25 cellular contexts compared by ENCODE assay signal in genomic region chr11:119179342-119179741, GRCh38. TPM values are rescaled to one million over a fixed set of nuclear protein-coding genes. Genes with fewer than 3 reads are reported as not detected.
DNase-seq lines count a peak whose midpoint lies in the region; ATAC-seq, FAIRE-seq and TF ChIP-seq lines count a peak whose summit lies in the region.
"Had no signal": no experiment of that assay in that cellular context is flagged by ENCODE, and none has a peak within 500 bp of the region (broad histone marks: within the 10 kb centered on the region; RNA-seq: fewer than 3 reads in every experiment).

No MANE protein-coding gene starts in this region.

- no peak for ATAC-seq in activated naive CD8-positive, alpha-beta T cell treated with anti-CD3 and anti-CD28 coated beads, Interleukin-2, amount 10 ng/mL, durations not matched to agents 7 days and 5 days (ENCODE audit: low read depth)
- no peak for ATAC-seq in GM19452 (IDR thresholded peaks at IDR 0.05; ENCODE audit: unreplicated experiment)
- ATAC-seq: GM12878, GM23338, HCT116 had no signal

- H3K4me2 ChIP-seq in astrocyte (ENCODE audit: low read length) = no peak overlapping the region
- H3K4me2 ChIP-seq: GM23338 had no signal

- H3K27me3 ChIP-seq in astrocyte (ENCODE audit: insufficient read depth, low read length) = no peaks in the 10 kb centered on the region
- H3K27me3 ChIP-seq: BLaER1 had no signal

- H3K4me3 Mint-ChIP-seq in activated naive CD8-positive, alpha-beta T cell treated with anti-CD3 and anti-CD28 coated beads, Interleukin-2, amount 10 ng/mL, durations not matched to agents 7 days and 5 days = no peak overlapping the region
- no peak overlapping the region for H3K4me3 Mint-ChIP-seq in activated naive CD8-positive, alpha-beta T cell treated with anti-CD3 and anti-CD28 coated beads for 36 hours
- H3K4me3 Mint-ChIP-seq in astrocyte (ENCODE audit: unreplicated experiment) (no peak overlapping the region), endothelial cell (ENCODE audit: unreplicated experiment) (peak overlapping the region; percentile 42)
- H3K4me3 Mint-ChIP-seq: B cell; CD4-positive, alpha-beta T cell; CD8-positive, alpha-beta memory T cell; GM23338; H9; HFFc6 had no signal

- POLR2A ChIA-PET in activated naive CD8-positive, alpha-beta T cell treated with anti-CD3 and anti-CD28 coated beads, Interleukin-2, amount 10 ng/mL, durations not matched to agents 7 days and 5 days (lab: Charles Lee) = interaction anchor here (0.5 to 3.0 kb wide), 2 partner anchors 10 to 50 kb away, joined by 3 to 14 read pairs; partner anchors contain the start of gene NLRX1

- peaks cover 4% of the 10 kb centered on the region for H3K4me1 ChIP-seq in astrocyte (ENCODE audit: insufficient read depth, low read length)

- DNase-seq in activated naive CD8-positive, alpha-beta T cell treated with anti-CD3 and anti-CD28 coated beads, Interleukin-2, amount 10 ng/mL, durations not matched to agents 7 days and 5 days = no peak
- no peak for DNase-seq in activated naive CD8-positive, alpha-beta T cell treated with anti-CD3 and anti-CD28 coated beads for 36 hours
- no peak for DNase-seq in astrocyte (ENCODE audit: low read depth)
- DNase-seq in endothelial cell (ENCODE audit: low spot score) = no peak
- no peak for DNase-seq in AML-193 (lab: John Stamatoyannopoulos, UW)
- no peak for DNase-seq in NCI-H1694 treated with DMSO at 0.1 percent for 48 hours (lab: John Stamatoyannopoulos, UW)
- DNase-seq: CD4-positive, alpha-beta T cell; CD8-positive, alpha-beta memory T cell; DMS 273 treated with DMSO at 0.1 percent for 48 hours; EL; GDM1; H9; HFFc6 had no signal

- no peak overlapping the region for H3K27ac ChIP-seq in astrocyte (ENCODE audit: low read depth, low read length)
- H3K27ac ChIP-seq: C4-2B had no signal

- H3K9me3 ChIP-seq in astrocyte (ENCODE audit: insufficient read depth, low read depth, low read length) = no peaks in the 10 kb centered on the region
- H3K9me3 ChIP-seq: BLaER1 had no signal

- no peaks in the 10 kb centered on the region for H3K36me3 ChIP-seq in astrocyte (ENCODE audit: insufficient read depth, low read length)

- H4K20me1 ChIP-seq in astrocyte (ENCODE audit: insufficient read depth, low read length) = no peaks in the 10 kb centered on the region
- H4K20me1 ChIP-seq: BLaER1 had no signal

- FAIRE-seq in astrocyte (lab: Jason Lieb, UNC) = no peak
- FAIRE-seq: D721Med, GM12878, GM19239 had no signal

- no peaks in the 10 kb centered on the region for H3K27me3 Mint-ChIP-seq in activated naive CD8-positive, alpha-beta T cell treated with anti-CD3 and anti-CD28 coated beads, Interleukin-2, amount 10 ng/mL, durations not matched to agents 7 days and 5 days
- no peaks in the 10 kb centered on the region for H3K27me3 Mint-ChIP-seq in activated naive CD8-positive, alpha-beta T cell treated with anti-CD3 and anti-CD28 coated beads for 36 hours
- no peaks in the 10 kb centered on the region for H3K27me3 Mint-ChIP-seq in astrocyte (ENCODE audit: low read depth, unreplicated experiment)
- peaks cover 6% of the 10 kb centered on the region for H3K27me3 Mint-ChIP-seq in endothelial cell (ENCODE audit: unreplicated experiment)
- H3K27me3 Mint-ChIP-seq: B cell; CD4-positive, alpha-beta T cell had no signal

- H3K27ac Mint-ChIP-seq in activated naive CD8-positive, alpha-beta T cell treated with anti-CD3 and anti-CD28 coated beads, Interleukin-2, amount 10 ng/mL, durations not matched to agents 7 days and 5 days = peak overlapping the region; percentile 63
- no peak overlapping the region for H3K27ac Mint-ChIP-seq in activated naive CD8-positive, alpha-beta T cell treated with anti-CD3 and anti-CD28 coated beads for 36 hours
- H3K27ac Mint-ChIP-seq in astrocyte (ENCODE audit: unreplicated experiment) = peak overlapping the region; percentile 10
- H3K27ac Mint-ChIP-seq in endothelial cell (ENCODE audit: unreplicated experiment) = no peak overlapping the region
- H3K27ac Mint-ChIP-seq: B cell; CD4-positive, alpha-beta T cell; CD8-positive, alpha-beta memory T cell; GM23338; HFFc6 had no signal

- no peak overlapping the region for H2AFZ ChIP-seq in astrocyte (ENCODE audit: low read depth, low read length)
- H2AFZ ChIP-seq: GM23338 had no signal

- no peaks in the 10 kb centered on the region for H3K9me3 Mint-ChIP-seq in activated naive CD8-positive, alpha-beta T cell treated with anti-CD3 and anti-CD28 coated beads, Interleukin-2, amount 10 ng/mL, durations not matched to agents 7 days and 5 days
- no peaks in the 10 kb centered on the region for H3K9me3 Mint-ChIP-seq in activated naive CD8-positive, alpha-beta T cell treated with anti-CD3 and anti-CD28 coated beads for 36 hours
- H3K9me3 Mint-ChIP-seq in astrocyte (ENCODE audit: unreplicated experiment) (peaks cover 2% of the 10 kb centered on the region), endothelial cell (ENCODE audit: unreplicated experiment) (no peaks in the 10 kb centered on the region)
- H3K9me3 Mint-ChIP-seq: CD4-positive, alpha-beta T cell; CD8-positive, alpha-beta memory T cell; GM23338; H9; HFFc6 had no signal

- no peaks in the 10 kb centered on the region for H3K79me2 ChIP-seq in astrocyte (ENCODE audit: insufficient read depth, low read length)

- no peak overlapping the region for H3K9ac ChIP-seq in astrocyte (ENCODE audit: low read length)
- H3K9ac ChIP-seq: BLaER1 had no signal

- peaks cover 11% of the 10 kb centered on the region for H3K36me3 Mint-ChIP-seq in activated naive CD8-positive, alpha-beta T cell treated with anti-CD3 and anti-CD28 coated beads, Interleukin-2, amount 10 ng/mL, durations not matched to agents 7 days and 5 days
- peaks cover 8% of the 10 kb centered on the region for H3K36me3 Mint-ChIP-seq in activated naive CD8-positive, alpha-beta T cell treated with anti-CD3 and anti-CD28 coated beads for 36 hours
- peaks cover 9% of the 10 kb centered on the region for H3K36me3 Mint-ChIP-seq in astrocyte (ENCODE audit: low read depth, unreplicated experiment)
- peaks cover 6% of the 10 kb centered on the region for H3K36me3 Mint-ChIP-seq in endothelial cell (ENCODE audit: low read depth, unreplicated experiment)

- H3K4me3 ChIP-seq in astrocyte (ENCODE audit: insufficient read depth, low read depth, low read length) = no peak overlapping the region
- H3K4me3 ChIP-seq: BLaER1, GM12878, GM23338 had no signal

- TF ChIP-seq CTCF in astrocyte (IDR thresholded peaks at IDR 0.05; ENCODE audit: insufficient read depth, low read depth, low read length) (no peak), endothelial cell (IDR thresholded peaks at IDR 0.05; ENCODE audit: unreplicated experiment) (no peak)

- peaks cover 7% of the 10 kb centered on the region for H3K4me1 Mint-ChIP-seq in activated naive CD8-positive, alpha-beta T cell treated with anti-CD3 and anti-CD28 coated beads, Interleukin-2, amount 10 ng/mL, durations not matched to agents 7 days and 5 days
- peaks cover 13% of the 10 kb centered on the region for H3K4me1 Mint-ChIP-seq in activated naive CD8-positive, alpha-beta T cell treated with anti-CD3 and anti-CD28 coated beads for 36 hours
- H3K4me1 Mint-ChIP-seq in astrocyte (ENCODE audit: low read depth, unreplicated experiment) = peaks cover 10% of the 10 kb centered on the region
- peaks cover 27% of the 10 kb centered on the region for H3K4me1 Mint-ChIP-seq in endothelial cell (ENCODE audit: unreplicated experiment)
- H3K4me1 Mint-ChIP-seq: GM23338 had no signal

RNA-seq across cellular contexts. Expression of gene NHERF4, which starts 5.9 kb away (rescaled TPM):
- total RNA-seq in activated naive CD8-positive, alpha-beta T cell treated with anti-CD3 and anti-CD28 coated beads, Interleukin-2, amount 10 ng/mL, durations not matched to agents 7 days and 5 days = under 1 TPM in 1 of 2 experiments, not detected in 1; 0.30 TPM
- not detected for total RNA-seq in activated naive CD8-positive, alpha-beta T cell treated with anti-CD3 and anti-CD28 coated beads for 36 hours
- not detected in 2 replicates for total RNA-seq in astrocyte
- total RNA-seq in endothelial cell (ENCODE audit: unreplicated experiment) = not detected
- total RNA-seq: A172, A673, GM23338, H4, HFFc6 had no signal

RNA-seq across cellular contexts. Expression of gene NLRX1, which starts 10.8 kb away (rescaled TPM):
- 10 to 100 TPM; 20.7 to 25.2 TPM for total RNA-seq in activated naive CD8-positive, alpha-beta T cell treated with anti-CD3 and anti-CD28 coated beads, Interleukin-2, amount 10 ng/mL, durations not matched to agents 7 days and 5 days
- total RNA-seq in activated naive CD8-positive, alpha-beta T cell treated with anti-CD3 and anti-CD28 coated beads for 36 hours = 10 to 100 TPM; 19.3 to 20.7 TPM
- total RNA-seq in astrocyte (6.3 and 9.6 TPM in 2 replicates), endothelial cell (ENCODE audit: unreplicated experiment) (12.3 TPM)

RNA-seq across cellular contexts. Expression of gene CBL, which starts 26.8 kb away (rescaled TPM):
- 10 to 100 TPM; 45.1 to 45.2 TPM for total RNA-seq in activated naive CD8-positive, alpha-beta T cell treated with anti-CD3 and anti-CD28 coated beads, Interleukin-2, amount 10 ng/mL, durations not matched to agents 7 days and 5 days
- total RNA-seq in activated naive CD8-positive, alpha-beta T cell treated with anti-CD3 and anti-CD28 coated beads for 36 hours = 10 to 100 TPM; 21.4 TPM
- total RNA-seq in astrocyte (45.1 and 46.6 TPM in 2 replicates), endothelial cell (ENCODE audit: unreplicated experiment) (47.5 TPM)

RNA-seq across cellular contexts. Expression of gene ABCG4, which starts 30.5 kb away (rescaled TPM):
- total RNA-seq in activated naive CD8-positive, alpha-beta T cell treated with anti-CD3 and anti-CD28 coated beads, Interleukin-2, amount 10 ng/mL, durations not matched to agents 7 days and 5 days = not detected
- total RNA-seq in activated naive CD8-positive, alpha-beta T cell treated with anti-CD3 and anti-CD28 coated beads for 36 hours = under 1 TPM; 0.12 to 0.22 TPM
- total RNA-seq in astrocyte (0.55 and 1.5 TPM in 2 replicates), endothelial cell (ENCODE audit: unreplicated experiment) (0.10 TPM)
- total RNA-seq: A673, B cell, GM12878 had no signal

RNA-seq across cellular contexts. Expression of gene HINFP, which starts 58.0 kb away (rescaled TPM):
- total RNA-seq in activated naive CD8-positive, alpha-beta T cell treated with anti-CD3 and anti-CD28 coated beads, Interleukin-2, amount 10 ng/mL, durations not matched to agents 7 days and 5 days = 10 to 100 TPM; 52.4 to 52.6 TPM
- total RNA-seq in activated naive CD8-positive, alpha-beta T cell treated with anti-CD3 and anti-CD28 coated beads for 36 hours = 10 to 100 TPM; 20.3 to 21.5 TPM
- total RNA-seq in astrocyte = 22.7 and 27.8 TPM in 2 replicates
- 33.6 TPM for total RNA-seq in endothelial cell (ENCODE audit: unreplicated experiment)

Comparison
In these comparisons a context has a peak if more than half of its experiments do, and no peak if none do; other contexts are left out.
1. H3K27ac Mint-ChIP-seq: peak in activated naive CD8-positive, alpha-beta T cell treated with anti-CD3 and anti-CD28 coated beads, Interleukin-2, amount 10 ng/mL, durations not matched to agents 7 days and 5 days (single experiment) and astrocyte (single experiment); none in activated naive CD8-positive, alpha-beta T cell treated with anti-CD3 and anti-CD28 coated beads for 36 hours (single experiment) and endothelial cell (single experiment).